Comparison of ENCODE assay signal across 8 cellular contexts in genomic region chr2:96145028-96145939, GRCh38. TPM values are rescaled to one million over a fixed set of nuclear protein-coding genes. Genes with fewer than 3 reads are reported as not detected.
A peak's percentile ranks its signal among the peaks of the same experiment; 100 is the strongest.
DNase-seq lines count a peak whose midpoint lies in the region; ATAC-seq and TF ChIP-seq lines count a peak whose summit lies in the region.

DUSP2 (minus strand) TSS chr2:96145440; CDS start chr2:96145354, 86 bp downstream.

- peak within 1 kb of the TSS; percentile 88 for H3K4me3 Mint-ChIP-seq in activated CD8-positive, alpha-beta T cell treated with anti-CD3 and anti-CD28 coated beads, Interleukin-2, amount 10 ng/mL, durations not matched to agents 7 days and 5 days

- 96% methylated on average over 63 of the region's 95 CpGs for WGBS in SK-N-SH (ENCODE audit: low lambda C conversion rate)
- 6% methylated on average over 58 of the region's 95 CpGs for WGBS in mesenchymal stem cell

- H2AFZ ChIP-seq in SK-N-SH (ENCODE audit: low read depth) = peak within 1 kb of the TSS; percentile 37; the same call in 1 of the 2 replicates
- peak within 1 kb of the TSS; percentile 91 for H2AFZ ChIP-seq in mesenchymal stem cell (ENCODE audit: low read depth, low read length)

- no peak for ATAC-seq in SK-N-SH treated with all-trans-retinoic acid at 6 μM for 48 hours
- peak; percentile 45 for ATAC-seq in HG02943 (IDR thresholded peaks at IDR 0.05; ENCODE audit: low read depth, unreplicated experiment)
- peak; percentile 68 for ATAC-seq in activated CD8-positive, alpha-beta T cell treated with anti-CD3 and anti-CD28 coated beads, Interleukin-2, amount 10 ng/mL, durations not matched to agents 7 days and 5 days

- H3K4me3 ChIP-seq in SK-N-SH (ENCODE audit: low read depth in 2 of 2, low read length in 1 of 2) (no peak within 1 kb of the TSS; a peak in 1 of 4 replicates), mesenchymal stem cell (ENCODE audit: insufficient read depth in 1 of 2, low read depth in 1 of 2, low read length in 2 of 2) (peak within 1 kb of the TSS; percentile 59 to 74)

- H3K4me1 Mint-ChIP-seq in activated CD8-positive, alpha-beta T cell treated with anti-CD3 and anti-CD28 coated beads, Interleukin-2, amount 10 ng/mL, durations not matched to agents 7 days and 5 days (ENCODE audit: low read depth) = peaks cover 66% of the 10 kb centered on the region

- CTCF ChIA-PET in SK-N-SH (lab: Yijun Ruan, JAX) = interaction anchor here (3.8 to 4.4 kb wide), 2 partner anchors 27 to 29 kb away, joined by 27 to 28 read pairs; partner anchors contain the start of gene ADRA2B
- CTCF ChIA-PET in activated CD8-positive, alpha-beta T cell treated with anti-CD3 and anti-CD28 coated beads, Interleukin-2, amount 10 ng/mL, durations not matched to agents 7 days and 5 days (lab: Charles Lee) = interaction anchor here (1.4 to 21.7 kb wide), 3 partner anchors 19 to 153 kb away, joined by 7 to 674 read pairs (median 10); partner anchors contain the start of gene ANKRD36C

- H3F3A ChIP-seq in SK-N-SH (replicated peaks; ENCODE audit: insufficient read depth) = peaks cover 29% of the 10 kb centered on the region

- H3K18ac ChIP-seq in mesenchymal stem cell (ENCODE audit: low read depth in 1 of 2, low read length in 2 of 2) = peak within 1 kb of the TSS in 1 of 2 experiments; percentile 68

- peak within 1 kb of the TSS; percentile 69; the same call in 1 of the 2 replicates for H3K4me2 ChIP-seq in SK-N-SH
- H3K4me2 ChIP-seq in mesenchymal stem cell (ENCODE audit: low read length, poor library complexity, severe bottlenecking) = peak within 1 kb of the TSS; percentile 74

- no peak within 1 kb of the TSS for H2BK12ac ChIP-seq in mesenchymal stem cell (ENCODE audit: low read length in 2 of 2)

- no peaks in the 10 kb centered on the region for H3K79me1 ChIP-seq in mesenchymal stem cell (replicated peaks; ENCODE audit: low read length, poor library complexity, severe bottlenecking)

- H3K14ac ChIP-seq in mesenchymal stem cell (ENCODE audit: low read length in 2 of 2) = peak within 1 kb of the TSS in 1 of 2 experiments; percentile 57

- H2BK5ac ChIP-seq in mesenchymal stem cell (ENCODE audit: low read depth, low read length, poor library complexity, severe bottlenecking) = no peak within 1 kb of the TSS

- H3K23ac ChIP-seq in mesenchymal stem cell (ENCODE audit: low read length in 2 of 2) = no peak within 1 kb of the TSS

- no peak for TF ChIP-seq EP300 in SK-N-SH (IDR thresholded peaks at IDR 0.05; ENCODE audit: borderline replicate concordance in 1 of 2, low read depth in 1 of 2, low read length in 1 of 2)

- H3K27me3 Mint-ChIP-seq in activated CD8-positive, alpha-beta T cell treated with anti-CD3 and anti-CD28 coated beads, Interleukin-2, amount 10 ng/mL, durations not matched to agents 7 days and 5 days (ENCODE audit: low read depth) = no peaks in the 10 kb centered on the region

- no peak for TF ChIP-seq RAD21 in SK-N-SH (IDR thresholded peaks at IDR 0.05; ENCODE audit: low read length)

- no peak within 1 kb of the TSS for H3K4ac ChIP-seq in mesenchymal stem cell (ENCODE audit: low read depth in 1 of 2, low read length in 2 of 2)

- DNase-seq in SK-N-SH (no peak), NCI-H2227 (lab: John Stamatoyannopoulos, UW; ENCODE audit: unreplicated experiment) (peak; percentile 62), mesenchymal stem cell (peak; percentile 51)
- peak; percentile 88 for DNase-seq in activated CD8-positive, alpha-beta T cell treated with anti-CD3 and anti-CD28 coated beads, Interleukin-2, amount 10 ng/mL, durations not matched to agents 7 days and 5 days
- peak; percentile 79 for DNase-seq in effector CD8-positive, alpha-beta T cell (lab: John Stamatoyannopoulos, UW)
- DNase-seq in stimulated activated CD8-positive, alpha-beta memory T cell treated with anti-CD3 and anti-CD28 coated beads, Interleukin-15, amount 100 ng/mL, for 1 hour (ENCODE audit: low read depth) = peak; percentile 76

- no peaks in the 10 kb centered on the region for H3K9me2 ChIP-seq in SK-N-SH

- H2BK120ac ChIP-seq in mesenchymal stem cell (ENCODE audit: low read depth, low read length) = no peak within 1 kb of the TSS

- H4K20me1 ChIP-seq in SK-N-SH (ENCODE audit: insufficient read depth) = no peaks in the 10 kb centered on the region

- H3K9ac ChIP-seq in SK-N-SH = peak within 1 kb of the TSS; percentile 62; the same call in 1 of the 2 replicates
- H3K9ac ChIP-seq in mesenchymal stem cell (ENCODE audit: low read length) = peak within 1 kb of the TSS; percentile 59

- H3K9me3 ChIP-seq in SK-N-SH (no peaks in the 10 kb centered on the region), mesenchymal stem cell (ENCODE audit: control insufficient read depth, low read length) (no peaks in the 10 kb centered on the region)

- H3K79me2 ChIP-seq in SK-N-SH (ENCODE audit: insufficient read depth) = peaks cover 12% of the 10 kb centered on the region; the same call in 1 of the 2 replicates

- peak within 1 kb of the TSS; percentile 32 for H4K91ac ChIP-seq in mesenchymal stem cell (ENCODE audit: low read length)

- H3K36me3 ChIP-seq in SK-N-SH (replicated peaks in 1 of 2; ENCODE audit: control insufficient read depth in 1 of 2, insufficient read depth in 2 of 2, low read length in 1 of 2) (no peaks in the 10 kb centered on the region), mesenchymal stem cell (ENCODE audit: control insufficient read depth in 1 of 2, insufficient read depth in 2 of 2, low read depth in 1 of 2, low read length in 2 of 2) (peaks cover 0 to 2% of the 10 kb centered on the region in 2 experiments)

- TF ChIP-seq CTCF in SK-N-SH (IDR thresholded peaks at IDR 0.05) = no peak

- H2BK15ac ChIP-seq in mesenchymal stem cell (ENCODE audit: low read depth, poor library complexity, severe bottlenecking) = peak within 1 kb of the TSS; percentile 32

- H3K36me3 Mint-ChIP-seq in activated CD8-positive, alpha-beta T cell treated with anti-CD3 and anti-CD28 coated beads, Interleukin-2, amount 10 ng/mL, durations not matched to agents 7 days and 5 days (ENCODE audit: low read depth) = peaks cover 16% of the 10 kb centered on the region

- H3K4me1 ChIP-seq in SK-N-SH (ENCODE audit: control insufficient read depth in 1 of 2, insufficient read depth in 2 of 2, low read depth in 1 of 2, low read length in 1 of 2) (peaks cover 33 to 58% of the 10 kb centered on the region in 2 experiments), mesenchymal stem cell (ENCODE audit: control insufficient read depth, insufficient read depth, low read depth, low read length) (peaks cover 29% of the 10 kb centered on the region)

- H3K9me3 Mint-ChIP-seq in activated CD8-positive, alpha-beta T cell treated with anti-CD3 and anti-CD28 coated beads, Interleukin-2, amount 10 ng/mL, durations not matched to agents 7 days and 5 days (ENCODE audit: insufficient read depth) = no peaks in the 10 kb centered on the region

- POLR2A ChIA-PET in SK-N-SH (lab: Yijun Ruan, JAX) = no interaction called here
- POLR2A ChIA-PET in activated CD8-positive, alpha-beta T cell treated with anti-CD3 and anti-CD28 coated beads, Interleukin-2, amount 10 ng/mL, durations not matched to agents 7 days and 5 days (lab: Charles Lee) = interaction anchor here (0.6 to 10.2 kb wide), 10 partner anchors 9 to 153 kb away, joined by 3 to 193 read pairs (median 5); partner anchors contain the start of genes ANKRD36C and STARD7

- H2AK5ac ChIP-seq in mesenchymal stem cell (ENCODE audit: low read length, severe bottlenecking) = no peak within 1 kb of the TSS

- H3K27ac ChIP-seq in SK-N-SH (ENCODE audit: low read depth in 2 of 2, low read length in 1 of 2) = peak within 1 kb of the TSS; percentile 88 to 95
- H3K27ac ChIP-seq in mesenchymal stem cell (ENCODE audit: low read length, poor library complexity, severe bottlenecking) = no peak within 1 kb of the TSS

- H4K8ac ChIP-seq in mesenchymal stem cell (ENCODE audit: low read length) = peak within 1 kb of the TSS; percentile 70

- H3K27me3 ChIP-seq in SK-N-SH (ENCODE audit: insufficient read depth) = no peaks in the 10 kb centered on the region
- peaks cover 16 to 24% of the 10 kb centered on the region in 2 experiments for H3K27me3 ChIP-seq in mesenchymal stem cell (ENCODE audit: control insufficient read depth in 1 of 2, insufficient read depth in 1 of 2, low read length in 2 of 2)

- H3K27ac Mint-ChIP-seq in activated CD8-positive, alpha-beta T cell treated with anti-CD3 and anti-CD28 coated beads, Interleukin-2, amount 10 ng/mL, durations not matched to agents 7 days and 5 days = peak within 1 kb of the TSS; percentile 97

TF ChIP-seq in SK-N-SH, 30 proteins besides CTCF, POLR2A, EP300 and RAD21 (continues in another document):
- TF ChIP-seq RFX5 (IDR thresholded peaks at IDR 0.05; ENCODE audit: low read length) (no peak), USF1 (IDR thresholded peaks at IDR 0.05; ENCODE audit: borderline replicate concordance, low read depth) (no peak), MAX (IDR thresholded peaks at IDR 0.05; ENCODE audit: low read depth) (no peak)

TF ChIP-seq in SK-N-SH treated with all-trans-retinoic acid at 6 μM for 48 hours, 23 proteins besides CTCF, POLR2A, EP300 and RAD21:
- TF ChIP-seq ZFP3 (CRISPR knock-in tag; IDR thresholded peaks at IDR 0.05) (no peak), ARNTL (CRISPR knock-in tag; IDR thresholded peaks at IDR 0.05; ENCODE audit: borderline replicate concordance, low read depth) (no peak)

RNA-seq across cellular contexts. Expression of gene DUSP2, which starts in this region (rescaled TPM):
- polyA plus RNA-seq in SK-N-SH (2012; rRNA removed) = 0.79 and 1.2 TPM in 2 replicates
- 0.14 and 0.38 TPM in 2 replicates for polyA plus RNA-seq in SK-N-SH (2012; cell fraction: cytosol; rRNA removed)
- polyA plus RNA-seq in SK-N-SH (2012; cell fraction: nucleus; rRNA removed) = 6.4 and 7.5 TPM in 2 replicates
- total RNA-seq in activated CD8-positive, alpha-beta T cell treated with anti-CD3 and anti-CD28 coated beads, Interleukin-2, amount 10 ng/mL, durations not matched to agents 7 days and 5 days = 10 to 100 TPM; 20.3 to 21.2 TPM
- 0.08 TPM for polyA plus RNA-seq in mesenchymal stem cell (2013, experiment 1 of 2)
- polyA plus RNA-seq in mesenchymal stem cell (2013, experiment 2 of 2) = 0.11 TPM

Comparison
In these comparisons a context has a peak if more than half of its experiments do, and no peak if none do; other contexts are left out.
1. H3K4me3 ChIP-seq: peak in mesenchymal stem cell (2 of 2); none in SK-N-SH (0 of 2).